In the genomic region with DNA sequence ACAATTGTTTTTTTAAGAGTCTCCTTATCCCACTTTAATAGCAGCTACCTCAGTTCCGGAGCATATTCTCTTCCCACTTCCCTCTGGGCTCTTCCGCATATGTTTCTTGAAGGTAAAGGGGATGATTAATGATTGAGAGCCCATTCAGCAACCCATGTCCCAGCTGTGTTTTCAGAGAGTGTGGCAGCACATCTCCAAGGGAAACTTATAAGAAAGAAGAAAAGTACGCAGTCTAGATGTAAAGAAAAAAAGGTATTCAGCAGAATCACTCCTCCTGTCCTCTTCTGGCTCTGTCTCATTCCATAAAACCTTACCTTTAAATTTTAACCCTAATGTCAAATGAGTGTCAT, we compare ENCODE assay signal across 8 cellular contexts. TPM values are rescaled to one million over a fixed set of nuclear protein-coding genes. Genes with fewer than 3 reads are reported as not detected.
DNase-seq lines count a peak whose midpoint lies in the region; ATAC-seq and TF ChIP-seq lines count a peak whose summit lies in the region.

No MANE protein-coding gene starts in this region.

- DNase-seq in A673 (ENCODE audit: low spot score) (no peak), Peyer's patch (no peak), left ventricle myocardium inferior (no peak), NOMO-1 treated with dmso at 0.1 percent for 144 hours (lab: John Stamatoyannopoulos, UW; ENCODE audit: unreplicated experiment) (no peak), glomerular visceral epithelial cell (ENCODE audit: extremely low spot score) (no peak)

- CTCF ChIA-PET in A673 (lab: Charles Lee), result no interaction called here

- ATAC-seq in GM21381 (IDR thresholded peaks at IDR 0.05; ENCODE audit: unreplicated experiment) (peak; percentile 13), GM21367 (IDR thresholded peaks at IDR 0.05; ENCODE audit: unreplicated experiment) (no peak)

- WGBS in urinary bladder, result 35% methylated on average over 3 of the region's 3 CpGs

- no peak for TF ChIP-seq CTCF in A673 (conservative IDR thresholded peaks at IDR 0.05; ENCODE audit: low read depth, low read length)
- TF ChIP-seq CTCF in Peyer's patch (IDR thresholded peaks at IDR 0.05), result no peak
- no peak for TF ChIP-seq CTCF in left ventricle myocardium inferior (IDR thresholded peaks at IDR 0.05; ENCODE audit: borderline replicate concordance)

- POLR2A ChIA-PET in A673 (lab: Charles Lee; ENCODE audit: low non-redundant PET), result no interaction called here

- H3K4me3 ChIP-seq in A673 (ENCODE audit: low read depth, low read length, poor library complexity, severe bottlenecking), result peak overlapping the region; percentile 54
- peak overlapping the region; percentile 40 to 53 (median 44) for H3K4me3 ChIP-seq in Peyer's patch
- H3K4me3 ChIP-seq in left ventricle myocardium inferior, result peak overlapping the region; percentile 71
- peak overlapping the region; percentile 40 for H3K4me3 ChIP-seq in urinary bladder (ENCODE audit: low read depth, low read length)

- intact Hi-C loops in A673 (cut with micrococcal nuclease; ENCODE audit: unreplicated experiment), result no loop called here
- intact Hi-C loops in left ventricle myocardium inferior (cut with micrococcal nuclease), result no loop called here

- H3K27ac ChIP-seq in A673 (ENCODE audit: low read depth, low read length, poor library complexity, severe bottlenecking), result peak overlapping the region; percentile 63
- peak overlapping the region in 1 of 4 donors; percentile 34 for H3K27ac ChIP-seq in Peyer's patch
- H3K27ac ChIP-seq in left ventricle myocardium inferior (replicated peaks), result peak overlapping the region; percentile 35
- H3K27ac ChIP-seq in urinary bladder (ENCODE audit: low read depth), result no peak overlapping the region

- TF ChIP-seq POLR2A in Peyer's patch (IDR thresholded peaks at IDR 0.05), result no peak

- H3K36me3 ChIP-seq in A673 (ENCODE audit: insufficient read depth, low read length, poor library complexity, severe bottlenecking) (no peaks in the 10 kb centered on the region), Peyer's patch (no peaks in the 10 kb centered on the region), left ventricle myocardium inferior (no peaks in the 10 kb centered on the region), urinary bladder (ENCODE audit: insufficient read depth) (no peaks in the 10 kb centered on the region)

- H3K9me3 ChIP-seq in A673 (ENCODE audit: low read depth, low read length, poor library complexity, severe bottlenecking) (no peaks in the 10 kb centered on the region), Peyer's patch (no peaks in the 10 kb centered on the region), left ventricle myocardium inferior (replicated peaks) (no peaks in the 10 kb centered on the region)

- H3K4me1 ChIP-seq in A673 (ENCODE audit: insufficient read depth, low read length, poor library complexity, severe bottlenecking) (peaks cover 9% of the 10 kb centered on the region), Peyer's patch (peaks cover 0 to 6% (median 0%) of the 10 kb centered on the region in 4 donors), left ventricle myocardium inferior (peaks cover 13% of the 10 kb centered on the region), urinary bladder (ENCODE audit: insufficient read depth) (no peaks in the 10 kb centered on the region)

- no peaks in the 10 kb centered on the region for H3K27me3 ChIP-seq in A673 (replicated peaks; ENCODE audit: insufficient read depth, low read depth, low read length, poor library complexity)
- H3K27me3 ChIP-seq in Peyer's patch, result no peaks in the 10 kb centered on the region
- peaks cover 7% of the 10 kb centered on the region for H3K27me3 ChIP-seq in left ventricle myocardium inferior (ENCODE audit: low read depth)

- TSS peak; percentile 73 for BruUV-seq in A673 (replicated peaks; lab: Mats Ljungman, UMichigan)

RNA-seq across cellular contexts. Expression of a gene that starts 9.7 kb away (rescaled TPM):
- total RNA-seq in A673 (2021), result 3.9 and 4.2 TPM in 2 replicates
- not detected for total RNA-seq in Peyer's patch
- total RNA-seq in left ventricle myocardium inferior, result 1.1 TPM
- total RNA-seq in urinary bladder, result 3.1 TPM
- polyA plus RNA-seq in urinary bladder, result 0.10 TPM

RNA-seq across cellular contexts. Expression of a gene that starts 30.8 kb away (rescaled TPM):
- total RNA-seq in A673 (2021), result 54.0 and 56.7 TPM in 2 replicates
- total RNA-seq in Peyer's patch, result 10 to 100 TPM; 22.9 to 38.0 (median 29.4) TPM
- 16.6 TPM for total RNA-seq in left ventricle myocardium inferior
- 62.2 TPM for total RNA-seq in urinary bladder
- 27.7 TPM for polyA plus RNA-seq in urinary bladder
